ENCODE assay signal across 8 cellular contexts in genomic region chr3:45507820-45508317, GRCh38.
DNase-seq lines count a peak whose midpoint lies in the region; ATAC-seq, FAIRE-seq and TF ChIP-seq lines count a peak whose summit lies in the region.

No MANE protein-coding gene starts in this region.

- intact Hi-C loops in sigmoid colon (cut with DNase I) = no loop called here
- intact Hi-C loops in kidney (cut with DNase I) = loop anchor here (10.0 kb wide), 1 partner anchor 473 kb away; no protein-coding TSS in a partner anchor

- H3K9me3 Mint-ChIP-seq in activated CD8-positive, alpha-beta memory T cell treated with anti-CD3 and anti-CD28 coated beads, Interleukin-2, amount 10 ng/mL, durations not matched to agents 7 days and 5 days (ENCODE audit: low read depth) = no peaks in the 10 kb centered on the region

- CTCF ChIA-PET in activated CD8-positive, alpha-beta memory T cell treated with anti-CD3 and anti-CD28 coated beads, Interleukin-2, amount 10 ng/mL, durations not matched to agents 7 days and 5 days (lab: Charles Lee) = interaction anchor here (0.9 to 5.7 kb wide), 6 partner anchors 148 to 472 kb away, joined by 4 to 66 read pairs (median 6); no protein-coding TSS in a partner anchor
- CTCF ChIA-PET in RWPE1 (lab: Yijun Ruan, JAX) = no interaction called here

- H3K4me3 ChIP-seq in HAP-1 (no peak overlapping the region), sigmoid colon (no peak overlapping the region), kidney (ENCODE audit: low read length in 2 of 2) (no peak overlapping the region)

- ATAC-seq in foreskin keratinocyte = no peak
- ATAC-seq in activated CD8-positive, alpha-beta memory T cell treated with anti-CD3 and anti-CD28 coated beads, Interleukin-2, amount 10 ng/mL, durations not matched to agents 7 days and 5 days = no peak

- H3K27me3 Mint-ChIP-seq in activated CD8-positive, alpha-beta memory T cell treated with anti-CD3 and anti-CD28 coated beads, Interleukin-2, amount 10 ng/mL, durations not matched to agents 7 days and 5 days = no peaks in the 10 kb centered on the region

- H3K4me3 Mint-ChIP-seq in activated CD8-positive, alpha-beta memory T cell treated with anti-CD3 and anti-CD28 coated beads, Interleukin-2, amount 10 ng/mL, durations not matched to agents 7 days and 5 days = no peak overlapping the region

- no peak for TF ChIP-seq POLR2A in sigmoid colon (IDR thresholded peaks at IDR 0.05)

- FAIRE-seq in kidney (lab: Jason Lieb, UNC) = no peak

- H3K27me3 ChIP-seq in HAP-1 (ENCODE audit: low read depth) = no peaks in the 10 kb centered on the region
- H3K27me3 ChIP-seq in foreskin keratinocyte = no peaks in the 10 kb centered on the region
- H3K27me3 ChIP-seq in sigmoid colon = no peaks in the 10 kb centered on the region

- no peaks in the 10 kb centered on the region for H3K9me3 ChIP-seq in HAP-1
- H3K9me3 ChIP-seq in sigmoid colon = no peaks in the 10 kb centered on the region
- no peaks in the 10 kb centered on the region for H3K9me3 ChIP-seq in kidney (ENCODE audit: control insufficient read depth in 1 of 2, low read length in 2 of 2)

- no peaks in the 10 kb centered on the region for H3K36me3 Mint-ChIP-seq in activated CD8-positive, alpha-beta memory T cell treated with anti-CD3 and anti-CD28 coated beads, Interleukin-2, amount 10 ng/mL, durations not matched to agents 7 days and 5 days

- WGBS in sigmoid colon, 2 donors = 60 to 81% methylated on average over 6 of the region's 6 CpGs

- in situ Hi-C loops in HAP-1 (cut with MboI; ENCODE audit: low sequenced_read_pairs) = loop anchor here (5.0 kb wide), 1 partner anchor 471 kb away; no protein-coding TSS in a partner anchor
- in situ Hi-C loops in SK-MEL-5 (cut with HindIII; ENCODE audit: low pct_unique_long_range_greater_than_20kb, low sequenced_read_pairs) = loop anchor here (25.0 kb wide), 1 partner anchor 154 kb away; no protein-coding TSS in a partner anchor

- H3K4me1 ChIP-seq in HAP-1 (peaks cover 32% of the 10 kb centered on the region), foreskin keratinocyte (peaks cover 17% of the 10 kb centered on the region), sigmoid colon (peaks cover 0 to 9% (median 0%) of the 10 kb centered on the region in 4 donors), kidney (ENCODE audit: control insufficient read depth in 1 of 2, insufficient read depth in 1 of 2, low read depth in 1 of 2, low read length in 2 of 2) (peaks cover 6 to 13% of the 10 kb centered on the region in 2 donors)

- H3K36me3 ChIP-seq in HAP-1 (replicated peaks) (no peaks in the 10 kb centered on the region; the same call in 1 of the 2 replicates), sigmoid colon (peaks cover 0 to under 1% (median 0%) of the 10 kb centered on the region in 4 donors), kidney (ENCODE audit: control insufficient read depth in 1 of 2, insufficient read depth in 2 of 2, low read length in 2 of 2) (no peaks in the 10 kb centered on the region)

- H3K9ac ChIP-seq in kidney (ENCODE audit: low read length in 2 of 2) = no peak overlapping the region

- no peak overlapping the region for H3K27ac Mint-ChIP-seq in activated CD8-positive, alpha-beta memory T cell treated with anti-CD3 and anti-CD28 coated beads, Interleukin-2, amount 10 ng/mL, durations not matched to agents 7 days and 5 days

- POLR2A ChIA-PET in RWPE1 (lab: Yijun Ruan, JAX; ENCODE audit: low non-redundant PET) = no interaction called here

- no peak for TF ChIP-seq EP300 in sigmoid colon (IDR thresholded peaks at IDR 0.05)

- H3K27ac ChIP-seq in foreskin keratinocyte = no peak overlapping the region
- peak overlapping the region; percentile 20 to 48 (median 24) for H3K27ac ChIP-seq in sigmoid colon
- H3K27ac ChIP-seq in kidney (ENCODE audit: low read depth in 2 of 2, low read length in 2 of 2) = no peak overlapping the region
- no peak overlapping the region for H3K27ac ChIP-seq in RWPE1

- DNase-seq in HAP-1 (ENCODE audit: low spot score in 2 of 2) (peak; percentile 51 to 63), SK-MEL-5 (ENCODE audit: low read depth, low spot score) (peak; percentile 80), foreskin keratinocyte (no peak), sigmoid colon (no peak), kidney (no peak), RWPE1 (ENCODE audit: low spot score) (no peak)
- no peak for DNase-seq in activated CD8-positive, alpha-beta memory T cell treated with anti-CD3 and anti-CD28 coated beads, Interleukin-2, amount 10 ng/mL, durations not matched to agents 7 days and 5 days
- DNase-seq in stimulated activated CD4-positive, alpha-beta T cell treated with anti-CD3 and anti-CD28 coated beads, Interleukin-4, amount 100 ng/mL, for 1 hour = no peak

- no peaks in the 10 kb centered on the region for H3K4me1 Mint-ChIP-seq in activated CD8-positive, alpha-beta memory T cell treated with anti-CD3 and anti-CD28 coated beads, Interleukin-2, amount 10 ng/mL, durations not matched to agents 7 days and 5 days

- TF ChIP-seq CTCF in foreskin keratinocyte (conservative IDR thresholded peaks at IDR 0.05) (peak; percentile 15), sigmoid colon (IDR thresholded peaks at IDR 0.05) (no peak), kidney (IDR thresholded peaks at IDR 0.05; ENCODE audit: borderline replicate concordance, extremely low read depth, insufficient read depth) (no peak), RWPE1 (conservative IDR thresholded peaks at IDR 0.05; ENCODE audit: low read depth) (no peak)

Comparison
In these comparisons a context has a peak if more than half of its experiments do, and no peak if none do; other contexts are left out.
1. DNase-seq: peak in HAP-1 (2 of 2) and SK-MEL-5 (single experiment); none in foreskin keratinocyte (0 of 2), sigmoid colon (single experiment), kidney (single experiment), activated CD8-positive, alpha-beta memory T cell treated with anti-CD3 and anti-CD28 coated beads, Interleukin-2, amount 10 ng/mL, durations not matched to agents 7 days and 5 days (single experiment), RWPE1 (single experiment) and stimulated activated CD4-positive, alpha-beta T cell treated with anti-CD3 and anti-CD28 coated beads, Interleukin-4, amount 100 ng/mL, for 1 hour (single experiment).
2. H3K27ac ChIP-seq: peak in sigmoid colon (4 of 4); none in foreskin keratinocyte (single experiment), kidney (0 of 2) and RWPE1 (single experiment).